32 cellular contexts compared by ENCODE assay signal in genomic region chr10:56012146-56012545, GRCh38.
"Had no signal": no experiment of that assay in that cellular context is flagged by ENCODE, and none has a peak within 500 bp of the region (broad histone marks: within the 10 kb centered on the region; RNA-seq: fewer than 3 reads in every experiment).

No MANE protein-coding gene starts in this region.

- H3K27me3 Mint-ChIP-seq: activated CD4-positive, alpha-beta T cell treated with anti-CD3 and anti-CD28 coated beads for 36 hours; activated CD4-positive, alpha-beta T cell treated with anti-CD3 and anti-CD28 coated beads, Interleukin-2, amount 10 ng/mL, durations not matched to agents 24 days and 14 days; activated CD8-positive, alpha-beta T cell treated with anti-CD3 and anti-CD28 coated beads for 36 hours; activated naive CD8-positive, alpha-beta T cell; activated T-helper 17 cell treated with anti-CD3 and anti-CD28 coated beads, Interleukin-2, amount 50 U/mL, for 72 hours; T-helper 17 cell had no signal

- FAIRE-seq: astrocyte had no signal

- H3K9me3 ChIP-seq: colonic mucosa, esophagus squamous epithelium had no signal

- H3K4me1 Mint-ChIP-seq: activated CD4-positive, alpha-beta T cell treated with anti-CD3 and anti-CD28 coated beads for 36 hours; activated CD4-positive, alpha-beta T cell treated with anti-CD3 and anti-CD28 coated beads, Interleukin-2, amount 10 ng/mL, durations not matched to agents 24 days and 14 days; activated T-helper 17 cell treated with anti-CD3 and anti-CD28 coated beads, Interleukin-2, amount 50 U/mL, for 72 hours; T-helper 17 cell had no signal

- DNase-seq: activated CD4-positive, alpha-beta T cell treated with anti-CD3 and anti-CD28 coated beads for 36 hours; activated CD4-positive, alpha-beta T cell treated with anti-CD3 and anti-CD28 coated beads, Interleukin-2, amount 10 ng/mL, durations not matched to agents 24 days and 14 days; activated CD4-positive, alpha-beta T cell treated with anti-CD3 and anti-CD28 coated beads, Interleukin-2, amount 50 U/mL, for 4 hours; activated CD4-positive, CD25-positive, alpha-beta regulatory T cell; activated CD4-positive, CD25-positive, alpha-beta regulatory T cell treated with anti-CD3 and anti-CD28 coated beads, Interleukin-2, amount 50 U/mL, for 72 hours; activated CD8-positive, alpha-beta memory T cell treated with anti-CD3 and anti-CD28 coated beads for 24 hours; activated CD8-positive, alpha-beta T cell treated with anti-CD3 and anti-CD28 coated beads for 36 hours; activated effector memory CD4-positive, alpha-beta T cell treated with Interleukin-2 at 50 U/mL for 16 hours; activated gamma-delta T cell treated with Interleukin-2 at 50 U/mL for 16 hours; activated naive CD4-positive, alpha-beta T cell treated with anti-CD3 and anti-CD28 coated beads, Interleukin-2, amount 50 U/mL, for 16 hours; activated naive CD4-positive, alpha-beta T cell treated with Interleukin-2 at 50 U/mL for 16 hours; activated T-cell treated with anti-CD3 and anti-CD28 coated beads, Interleukin-2, amount 50 U/mL, for 4 hours; amniotic stem cell; anterior cingulate cortex; brain microvascular endothelial cell; central memory CD4-positive, alpha-beta T cell; cerebellar nuclear complex; colonic mucosa; effector CD8-positive, alpha-beta T cell; erythroblast; esophagus squamous epithelium; foreskin melanocyte; heart right ventricle; T-helper 1 cell; T-helper 17 cell; T1000 had no signal

- H3K27ac Mint-ChIP-seq: activated CD4-positive, alpha-beta T cell treated with anti-CD3 and anti-CD28 coated beads for 36 hours; activated CD4-positive, alpha-beta T cell treated with anti-CD3 and anti-CD28 coated beads, Interleukin-2, amount 10 ng/mL, durations not matched to agents 24 days and 14 days; activated CD8-positive, alpha-beta T cell treated with anti-CD3 and anti-CD28 coated beads for 36 hours; activated naive CD8-positive, alpha-beta T cell; activated T-helper 17 cell treated with anti-CD3 and anti-CD28 coated beads, Interleukin-2, amount 50 U/mL, for 72 hours; T-helper 17 cell; T-helper 2 cell treated with Interferon-gamma antibody and Interleukin-4, amounts not matched to agents 5 μg/mL and 100 μg/mL, for 36 hours had no signal

- H3K36me3 ChIP-seq: brain microvascular endothelial cell, cardiac muscle cell, colonic mucosa, esophagus squamous epithelium, gastroesophageal sphincter, heart right ventricle had no signal

- H3K27me3 ChIP-seq: brain microvascular endothelial cell, cardiac muscle cell, colonic mucosa, esophagus squamous epithelium, gastroesophageal sphincter, heart right ventricle had no signal

- H3K27ac ChIP-seq: brain microvascular endothelial cell, cardiac muscle cell, colonic mucosa, esophagus squamous epithelium, gastroesophageal sphincter, heart right ventricle had no signal

- H3K36me3 Mint-ChIP-seq: activated naive CD8-positive, alpha-beta T cell had no signal

- H3K4me1 ChIP-seq: colonic mucosa, esophagus squamous epithelium, gastroesophageal sphincter, heart right ventricle had no signal

- H3K4me3 ChIP-seq: cardiac muscle cell, colonic mucosa, esophagus squamous epithelium, gastroesophageal sphincter, heart right ventricle had no signal

- ATAC-seq: activated CD4-positive, alpha-beta T cell treated with anti-CD3 and anti-CD28 coated beads for 36 hours; activated CD8-positive, alpha-beta T cell treated with anti-CD3 and anti-CD28 coated beads for 36 hours; activated T-cell treated with anti-CD3 and anti-CD28 coated beads, Interleukin-2, amount 50 U/mL, for 4 hours; activated T-helper 17 cell treated with anti-CD3 and anti-CD28 coated beads, Interleukin-2, amount 50 U/mL, for 72 hours; gastroesophageal sphincter; heart right ventricle; T-helper 17 cell had no signal

- H3K4me3 Mint-ChIP-seq: activated CD4-positive, alpha-beta T cell treated with anti-CD3 and anti-CD28 coated beads for 36 hours; activated CD4-positive, alpha-beta T cell treated with anti-CD3 and anti-CD28 coated beads, Interleukin-2, amount 10 ng/mL, durations not matched to agents 24 days and 14 days; activated CD8-positive, alpha-beta T cell treated with anti-CD3 and anti-CD28 coated beads for 36 hours; activated naive CD8-positive, alpha-beta T cell; activated T-cell treated with anti-CD3 and anti-CD28 coated beads, Interleukin-2, amount 50 U/mL, for 4 hours; activated T-helper 17 cell treated with anti-CD3 and anti-CD28 coated beads, Interleukin-2, amount 50 U/mL, for 72 hours; T-helper 17 cell; T-helper 2 cell treated with Interferon-gamma antibody and Interleukin-4, amounts not matched to agents 5 μg/mL and 100 μg/mL, for 36 hours had no signal
